Comparison of ENCODE assay signal across 1 cellular context in genomic region chr9:136429683-136430590, GRCh38.
TF ChIP-seq lines count a peak whose summit lies in the region.

No MANE protein-coding gene starts in this region.

TF ChIP-seq in H1, 55 proteins besides CTCF, POLR2A, EP300 and RAD21:
- TF ChIP-seq PHF8 (conservative IDR thresholded peaks at IDR 0.05; ENCODE audit: low read depth, low read length): no peak
- TF ChIP-seq KDM1A (IDR thresholded peaks at IDR 0.05; ENCODE audit: borderline replicate concordance, low read length): no peak
- no peak for TF ChIP-seq BRCA1 (IDR thresholded peaks at IDR 0.05; ENCODE audit: low read depth, low read length)
- TF ChIP-seq SP1 (IDR thresholded peaks at IDR 0.05; ENCODE audit: low read depth, low read length): no peak
- no peak for TF ChIP-seq SAP30 (IDR thresholded peaks at IDR 0.05; ENCODE audit: insufficient read depth, insufficient replicate concordance, low read length)
- no peak for TF ChIP-seq EZH2 (IDR thresholded peaks at IDR 0.05; ENCODE audit: low read depth, low read length, severe bottlenecking)
- no peak for TF ChIP-seq CTBP2 (IDR thresholded peaks at IDR 0.05; ENCODE audit: borderline replicate concordance, insufficient read depth, insufficient read length, low read length)
- no peak for TF ChIP-seq HDAC2 (IDR thresholded peaks at IDR 0.05; ENCODE audit: borderline replicate concordance in 1 of 2, low read depth in 2 of 2, low read length in 2 of 2)
- TF ChIP-seq NRF1 (IDR thresholded peaks at IDR 0.05; ENCODE audit: low read depth, low read length): no peak
- TF ChIP-seq E2F6 (IDR thresholded peaks at IDR 0.05): no peak
- no peak for TF ChIP-seq POU5F1 (IDR thresholded peaks at IDR 0.05; ENCODE audit: low read depth, low read length)
- no peak for TF ChIP-seq MAFK (IDR thresholded peaks at IDR 0.05; ENCODE audit: low read depth, low read length)
- TF ChIP-seq CHD2 (IDR thresholded peaks at IDR 0.05; ENCODE audit: low read length): no peak
- TF ChIP-seq TAF1 (IDR thresholded peaks at IDR 0.05; ENCODE audit: low read depth, low read length): no peak
- TF ChIP-seq CREB1 (IDR thresholded peaks at IDR 0.05): no peak
- TF ChIP-seq SRF (IDR thresholded peaks at IDR 0.05; ENCODE audit: low read depth, low read length): no peak
- no peak for TF ChIP-seq ZNF274 (IDR thresholded peaks at IDR 0.05; ENCODE audit: borderline replicate concordance, extremely low read depth, low read length)
